22 cellular contexts compared by ENCODE assay signal in the genomic region with DNA sequence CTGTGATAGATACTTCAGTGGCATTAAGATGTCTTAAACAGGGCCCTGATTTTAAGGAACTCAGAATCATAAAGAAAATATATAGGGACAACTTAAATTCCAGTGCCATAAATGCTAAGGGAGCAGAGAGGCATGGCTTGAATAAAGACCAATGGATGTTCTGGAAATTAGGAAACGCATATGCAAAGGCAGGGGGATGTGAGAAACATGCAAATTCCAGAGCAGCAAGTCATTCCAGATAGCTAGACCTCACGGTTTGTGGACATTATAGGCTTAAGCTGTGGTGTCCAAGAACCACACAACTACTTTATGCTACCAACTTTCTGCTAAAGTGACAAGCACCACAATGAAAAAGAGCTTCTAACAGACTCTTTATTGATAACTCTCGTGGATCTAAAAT.
A peak's percentile ranks its signal among the peaks of the same experiment; 100 is the strongest.
DNase-seq lines count a peak whose midpoint lies in the region; TF ChIP-seq lines count a peak whose summit lies in the region.
"Had no signal": no experiment of that assay in that cellular context is flagged by ENCODE, and none has a peak within 500 bp of the region (broad histone marks: within the 10 kb centered on the region; RNA-seq: fewer than 3 reads in every experiment).

No MANE protein-coding gene starts in this region.

- WGBS in GM23248 (ENCODE audit: low coverage in 1 of 2, low lambda C conversion rate in 2 of 2, missing lambda C conversion rate in 2 of 2), 2 experiments = 66 to 77% methylated on average over 3 of the region's 3 CpGs

- H3K4me3 Mint-ChIP-seq in mesothelial cell of epicardium = no peak overlapping the region
- H3K4me3 Mint-ChIP-seq: activated B cell treated with CpG ODN at 0.5 μM for 24 hours; activated CD8-positive, alpha-beta T cell treated with anti-CD3 and anti-CD28 coated beads for 36 hours; naive thymus-derived CD8-positive, alpha-beta T cell had no signal

- H3K4me2 ChIP-seq in GM23248 (ENCODE audit: unreplicated experiment) = no peak overlapping the region

- H2AFZ ChIP-seq in GM23248 = no peak overlapping the region

- TF ChIP-seq CTCF in GM13977 (IDR thresholded peaks at IDR 0.05; ENCODE audit: extremely low read depth, insufficient read depth, missing control alignments) (no peak), mesothelial cell of epicardium (IDR thresholded peaks at IDR 0.05; ENCODE audit: unreplicated experiment) (no peak)

- no peaks in the 10 kb centered on the region for H3K36me3 ChIP-seq in GM23248 (ENCODE audit: low read depth)
- H3K36me3 ChIP-seq in SJCRH30 = no peaks in the 10 kb centered on the region
- H3K36me3 ChIP-seq: BE2C had no signal

- H3K27me3 ChIP-seq in GM23248 (replicated peaks; ENCODE audit: insufficient read depth) (no peaks in the 10 kb centered on the region), SJCRH30 (no peaks in the 10 kb centered on the region)
- H3K27me3 ChIP-seq: BE2C had no signal

- in situ Hi-C loops in GM23248 (cut with MboI) (no loop called here), GM13977 (cut with MboI; ENCODE audit: low pct_unique_long_range_greater_than_20kb, low sequenced_read_pairs, unreplicated experiment) (no loop called here)

- H3K9me3 Mint-ChIP-seq in mesothelial cell of epicardium = no peaks in the 10 kb centered on the region
- H3K9me3 Mint-ChIP-seq: activated B cell treated with CpG ODN at 0.5 μM for 24 hours; activated CD8-positive, alpha-beta T cell treated with anti-CD3 and anti-CD28 coated beads for 36 hours; naive thymus-derived CD8-positive, alpha-beta T cell had no signal

- no peaks in the 10 kb centered on the region for H3K27me3 Mint-ChIP-seq in mesothelial cell of epicardium (ENCODE audit: low read depth)
- H3K27me3 Mint-ChIP-seq: activated B cell treated with CpG ODN at 0.5 μM for 24 hours had no signal

- no peaks in the 10 kb centered on the region for H4K20me1 ChIP-seq in GM23248 (ENCODE audit: insufficient read depth)

- H3K27ac ChIP-seq in GM23248 (no peak overlapping the region), SJCRH30 (no peak overlapping the region)
- H3K27ac ChIP-seq: skin epidermis had no signal

- H3K4me1 ChIP-seq in GM23248 (ENCODE audit: insufficient read depth) (no peaks in the 10 kb centered on the region), SJCRH30 (no peaks in the 10 kb centered on the region; the same call in 1 of the 2 replicates)
- H3K4me1 ChIP-seq: BE2C had no signal

- DNase-seq in GM23248 (peak; percentile 30), SJCRH30 (peak; percentile 11 to 24), fibroblast of peridontal ligament (ENCODE audit: extremely low read depth) (peak; percentile 51), skeletal muscle cell (ENCODE audit: low read depth) (peak; percentile 31), GM13977 (ENCODE audit: low spot score) (no peak), mesothelial cell of epicardium (ENCODE audit: low spot score in 2 of 2, unreplicated experiment in 2 of 2) (no peak), nucleus accumbens (lab: John Stamatoyannopoulos, UW) (no peak)
- DNase-seq: activated B cell treated with CpG ODN at 0.5 μM for 24 hours; activated CD8-positive, alpha-beta T cell treated with anti-CD3 and anti-CD28 coated beads for 36 hours; activated naive CD4-positive, alpha-beta T cell treated with anti-CD3 and anti-CD28 coated beads, Interleukin-2, amount 50 U/mL, for 16 hours; activated T-cell treated with anti-CD3 and anti-CD28 coated beads, Interleukin-2, amount 50 U/mL, for 48 hours; BE2C; Calu3; erythroblast; GDM1; naive thymus-derived CD8-positive, alpha-beta T cell; NCI-H187 treated with DMSO at 0.1 percent for 48 hours; NCI-H510A treated with DMSO at 0.1 percent for 48 hours; posterior cingulate gyrus; stimulated activated CD4-positive, alpha-beta T cell treated with anti-CD3 and anti-CD28 coated beads, Interleukin-4, amount 100 ng/mL, for 24 hours had no signal

- H3K4me1 Mint-ChIP-seq in mesothelial cell of epicardium = no peaks in the 10 kb centered on the region
- H3K4me1 Mint-ChIP-seq: activated B cell treated with CpG ODN at 0.5 μM for 24 hours; naive thymus-derived CD8-positive, alpha-beta T cell had no signal

- H3K9ac ChIP-seq in GM23248 = no peak overlapping the region

- no peak overlapping the region for H3K27ac Mint-ChIP-seq in mesothelial cell of epicardium
- H3K27ac Mint-ChIP-seq: activated B cell treated with CpG ODN at 0.5 μM for 24 hours; activated CD8-positive, alpha-beta T cell treated with anti-CD3 and anti-CD28 coated beads for 36 hours; naive thymus-derived CD8-positive, alpha-beta T cell had no signal

- no peaks in the 10 kb centered on the region for H3K79me2 ChIP-seq in GM23248 (ENCODE audit: insufficient read depth)

- no peaks in the 10 kb centered on the region for H3K9me3 ChIP-seq in GM23248 (ENCODE audit: low read depth)
- H3K9me3 ChIP-seq in SJCRH30 (replicated peaks) = no peaks in the 10 kb centered on the region
- H3K9me3 ChIP-seq: BE2C had no signal

- no peaks in the 10 kb centered on the region for H3F3A ChIP-seq in GM23248 (ENCODE audit: insufficient read depth)

- H3K4me3 ChIP-seq in GM23248 (no peak overlapping the region), SJCRH30 (no peak overlapping the region), skeletal muscle cell (ENCODE audit: low read depth, low read length) (no peak overlapping the region)
- H3K4me3 ChIP-seq: lung, skin epidermis had no signal

- H3K36me3 Mint-ChIP-seq in mesothelial cell of epicardium = no peaks in the 10 kb centered on the region
- H3K36me3 Mint-ChIP-seq: naive thymus-derived CD8-positive, alpha-beta T cell had no signal

- no peaks in the 10 kb centered on the region; the same call in 1 of the 2 replicates for H3K9me2 ChIP-seq in GM23248 (ENCODE audit: insufficient read depth)

Comparison
In these comparisons a context has a peak if more than half of its experiments do, and no peak if none do; other contexts are left out.
1. DNase-seq: peak in GM23248 (single experiment), SJCRH30 (2 of 2), fibroblast of peridontal ligament (single experiment) and skeletal muscle cell (single experiment); none in GM13977 (single experiment), mesothelial cell of epicardium (0 of 2) and nucleus accumbens (0 of 56).